In the genomic region with DNA sequence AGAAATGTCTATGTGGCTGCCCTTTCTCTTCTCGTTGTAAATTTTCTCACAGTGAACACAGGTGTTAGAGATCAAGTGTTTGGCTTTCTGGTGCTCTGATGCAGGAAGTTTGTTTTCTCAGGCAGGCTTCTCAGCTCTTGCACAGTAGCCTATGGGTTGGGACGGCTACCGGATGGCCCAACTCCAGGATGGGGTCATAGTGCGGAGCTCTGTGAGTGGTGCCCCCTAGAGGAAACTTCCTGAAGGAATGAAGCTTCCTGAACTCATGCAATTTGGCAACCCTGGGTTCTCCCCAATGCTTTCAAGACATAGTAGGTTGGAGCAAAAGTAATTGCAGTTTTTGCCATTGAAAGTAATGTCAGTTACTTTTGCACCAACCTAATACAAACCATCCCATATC, we compare ENCODE assay signal across 1 cellular context.
TF ChIP-seq lines count a peak whose summit lies in the region.

No MANE protein-coding gene starts in this region.

TF ChIP-seq in SK-N-SH, 30 proteins besides CTCF, POLR2A, EP300 and RAD21 (continued from another document):
- TF ChIP-seq, protein P1, sequence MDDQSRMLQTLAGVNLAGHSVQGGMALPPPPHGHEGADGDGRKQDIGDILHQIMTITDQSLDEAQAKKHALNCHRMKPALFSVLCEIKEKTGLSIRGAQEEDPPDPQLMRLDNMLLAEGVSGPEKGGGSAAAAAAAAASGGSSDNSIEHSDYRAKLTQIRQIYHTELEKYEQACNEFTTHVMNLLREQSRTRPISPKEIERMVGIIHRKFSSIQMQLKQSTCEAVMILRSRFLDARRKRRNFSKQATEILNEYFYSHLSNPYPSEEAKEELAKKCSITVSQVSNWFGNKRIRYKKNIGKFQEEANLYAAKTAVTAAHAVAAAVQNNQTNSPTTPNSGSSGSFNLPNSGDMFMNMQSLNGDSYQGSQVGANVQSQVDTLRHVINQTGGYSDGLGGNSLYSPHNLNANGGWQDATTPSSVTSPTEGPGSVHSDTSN (IDR thresholded peaks at IDR 0.05) = no peak
- TF ChIP-seq RCOR1 (IDR thresholded peaks at IDR 0.05; ENCODE audit: low read length) = no peak
- no peak for TF ChIP-seq JUND (IDR thresholded peaks at IDR 0.05)
- TF ChIP-seq IRF3 (IDR thresholded peaks at IDR 0.05; ENCODE audit: low read depth, low read length) = no peak
- TF ChIP-seq, protein P2, sequence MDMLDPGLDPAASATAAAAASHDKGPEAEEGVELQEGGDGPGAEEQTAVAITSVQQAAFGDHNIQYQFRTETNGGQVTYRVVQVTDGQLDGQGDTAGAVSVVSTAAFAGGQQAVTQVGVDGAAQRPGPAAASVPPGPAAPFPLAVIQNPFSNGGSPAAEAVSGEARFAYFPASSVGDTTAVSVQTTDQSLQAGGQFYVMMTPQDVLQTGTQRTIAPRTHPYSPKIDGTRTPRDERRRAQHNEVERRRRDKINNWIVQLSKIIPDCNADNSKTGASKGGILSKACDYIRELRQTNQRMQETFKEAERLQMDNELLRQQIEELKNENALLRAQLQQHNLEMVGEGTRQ (IDR thresholded peaks at IDR 0.05; ENCODE audit: borderline replicate concordance, low read depth, low read length) = no peak
- TF ChIP-seq FOXM1 (IDR thresholded peaks at IDR 0.05; ENCODE audit: low read depth) = no peak
- TF ChIP-seq NFIC (IDR thresholded peaks at IDR 0.05; ENCODE audit: borderline replicate concordance) = no peak
- no peak for TF ChIP-seq ELF1 (IDR thresholded peaks at IDR 0.05)
- no peak for TF ChIP-seq USF1 (IDR thresholded peaks at IDR 0.05; ENCODE audit: borderline replicate concordance, low read depth)
- no peak for TF ChIP-seq FOSL2 (IDR thresholded peaks at IDR 0.05; ENCODE audit: borderline replicate concordance, low read depth)
- no peak for TF ChIP-seq MEF2A (IDR thresholded peaks at IDR 0.05; ENCODE audit: borderline replicate concordance, low read depth)
- no peak for TF ChIP-seq RFX5 (IDR thresholded peaks at IDR 0.05; ENCODE audit: low read length)
- no peak for TF ChIP-seq POLR2AphosphoS5 (IDR thresholded peaks at IDR 0.05; ENCODE audit: low read depth, low read length)
TF ChIP-seq in SK-N-SH: peak in this region for 0.
